In genomic region chr3:5186854-5187151, GRCh38 we compare ENCODE assay signal across 8 cellular contexts. TPM values are rescaled to one million over a fixed set of nuclear protein-coding genes. Genes with fewer than 3 reads are reported as not detected.
DNase-seq lines count a peak whose midpoint lies in the region; ATAC-seq and TF ChIP-seq lines count a peak whose summit lies in the region.

No MANE protein-coding gene starts in this region.

- no peaks in the 10 kb centered on the region for H3K9me3 Mint-ChIP-seq in activated CD4-positive, alpha-beta T cell treated with anti-CD3 and anti-CD28 coated beads, Interleukin-2, amount 10 ng/mL, durations not matched to agents 24 days and 14 days
- H3K9me3 Mint-ChIP-seq in WTC11: no peaks in the 10 kb centered on the region
- H3K9me3 Mint-ChIP-seq in stimulated activated effector memory CD8-positive, alpha-beta T cell treated with anti-CD3 and anti-CD28 coated beads, Interleukin-12 subunit alpha, Interleukin-12 subunit beta, amount 100 ng/mL, for 72 hours: no peaks in the 10 kb centered on the region

- 2% methylated on average over 8 of the region's 8 CpGs for WGBS in right cardiac atrium

- CTCF ChIA-PET in WTC11 (lab: Charles Lee): interaction anchor here (0.6 to 1.3 kb wide), 2 partner anchors 46 to 203 kb away, joined by 3 read pairs; no protein-coding TSS in a partner anchor

- POLR2A ChIA-PET in WTC11 (lab: Charles Lee): interaction anchor here (0.5 kb wide), 1 partner anchor 111 kb away, joined by 4 read pairs; no protein-coding TSS in a partner anchor

- H3K4me1 ChIP-seq in right cardiac atrium (ENCODE audit: control insufficient read depth, insufficient read depth, low read length): peaks cover 5% of the 10 kb centered on the region

- H3K27me3 ChIP-seq in right cardiac atrium (ENCODE audit: control insufficient read depth, insufficient read depth): no peaks in the 10 kb centered on the region

- no peaks in the 10 kb centered on the region for H3K27me3 Mint-ChIP-seq in activated CD4-positive, alpha-beta T cell treated with anti-CD3 and anti-CD28 coated beads, Interleukin-2, amount 10 ng/mL, durations not matched to agents 24 days and 14 days
- no peaks in the 10 kb centered on the region; the same call in 1 of the 2 replicates for H3K27me3 Mint-ChIP-seq in WTC11 (ENCODE audit: low read depth)

- H3K27ac ChIP-seq in right cardiac atrium (ENCODE audit: low read length): peak overlapping the region; percentile 85

- H3K4me3 ChIP-seq in right cardiac atrium (ENCODE audit: low read length): peak overlapping the region; percentile 53

- intact Hi-C loops in activated CD4-positive, alpha-beta T cell treated with anti-CD3 and anti-CD28 coated beads, Interleukin-2, amount 10 ng/mL, durations not matched to agents 24 days and 14 days (cut with micrococcal nuclease): loop anchor here (1.0 to 5.0 kb wide), 2 partner anchors 65 to 885 kb away; partner anchors contain the start of genes ARL8B and SETMAR
- intact Hi-C loops in right cardiac atrium (cut with DNase I): loop anchor here in 3 of 4 donors (5.0 to 10.0 kb wide), 4 partner anchors 52 to 462 kb away; partner anchors contain the start of gene ARL8B (in 2 of the 3)
- intact Hi-C loops in posterior vena cava (cut with DNase I): loop anchor here in 1 of 2 donors (5.0 kb wide), 1 partner anchor 65 kb away; the partner anchor contains the start of gene ARL8B

- peak overlapping the region; percentile 99 for H3K4me3 Mint-ChIP-seq in activated CD4-positive, alpha-beta T cell treated with anti-CD3 and anti-CD28 coated beads, Interleukin-2, amount 10 ng/mL, durations not matched to agents 24 days and 14 days
- peak overlapping the region; percentile 89 for H3K4me3 Mint-ChIP-seq in WTC11
- H3K4me3 Mint-ChIP-seq in stimulated activated effector memory CD8-positive, alpha-beta T cell treated with anti-CD3 and anti-CD28 coated beads, Interleukin-12 subunit alpha, Interleukin-12 subunit beta, amount 100 ng/mL, for 72 hours: peak overlapping the region; percentile 98

- TF ChIP-seq CTCF in WTC11 (IDR thresholded peaks at IDR 0.05): no peak

- no peak for ATAC-seq in WTC11
- ATAC-seq in right cardiac atrium: no peak
- ATAC-seq in stimulated activated effector memory CD8-positive, alpha-beta T cell treated with anti-CD3 and anti-CD28 coated beads, Interleukin-12 subunit alpha, Interleukin-12 subunit beta, amount 100 ng/mL, for 72 hours: no peak
- no peak for ATAC-seq in HG02970 (IDR thresholded peaks at IDR 0.05; ENCODE audit: low FRiP score, unreplicated experiment)

- H3K4me1 Mint-ChIP-seq in activated CD4-positive, alpha-beta T cell treated with anti-CD3 and anti-CD28 coated beads, Interleukin-2, amount 10 ng/mL, durations not matched to agents 24 days and 14 days: peaks cover 23% of the 10 kb centered on the region
- peaks cover 31% of the 10 kb centered on the region for H3K4me1 Mint-ChIP-seq in WTC11
- H3K4me1 Mint-ChIP-seq in stimulated activated effector memory CD8-positive, alpha-beta T cell treated with anti-CD3 and anti-CD28 coated beads, Interleukin-12 subunit alpha, Interleukin-12 subunit beta, amount 100 ng/mL, for 72 hours: peaks cover 28% of the 10 kb centered on the region

- H3K27ac Mint-ChIP-seq in activated CD4-positive, alpha-beta T cell treated with anti-CD3 and anti-CD28 coated beads, Interleukin-2, amount 10 ng/mL, durations not matched to agents 24 days and 14 days: peak overlapping the region; percentile 97
- no peak overlapping the region for H3K27ac Mint-ChIP-seq in WTC11
- H3K27ac Mint-ChIP-seq in stimulated activated effector memory CD8-positive, alpha-beta T cell treated with anti-CD3 and anti-CD28 coated beads, Interleukin-12 subunit alpha, Interleukin-12 subunit beta, amount 100 ng/mL, for 72 hours: peak overlapping the region; percentile 97

- H3K36me3 Mint-ChIP-seq in activated CD4-positive, alpha-beta T cell treated with anti-CD3 and anti-CD28 coated beads, Interleukin-2, amount 10 ng/mL, durations not matched to agents 24 days and 14 days (ENCODE audit: low read depth): peaks cover 33% of the 10 kb centered on the region
- H3K36me3 Mint-ChIP-seq in WTC11: peaks cover 4% of the 10 kb centered on the region
- peaks cover 70% of the 10 kb centered on the region for H3K36me3 Mint-ChIP-seq in stimulated activated effector memory CD8-positive, alpha-beta T cell treated with anti-CD3 and anti-CD28 coated beads, Interleukin-12 subunit alpha, Interleukin-12 subunit beta, amount 100 ng/mL, for 72 hours

- H3K9me3 ChIP-seq in right cardiac atrium (ENCODE audit: control insufficient read depth, low read length): no peaks in the 10 kb centered on the region

- DNase-seq in activated CD4-positive, alpha-beta T cell treated with anti-CD3 and anti-CD28 coated beads, Interleukin-2, amount 10 ng/mL, durations not matched to agents 24 days and 14 days: peak; percentile 66
- DNase-seq in activated CD4-positive, alpha-beta T cell treated with anti-CD3 and anti-CD28 coated beads for 48 hours: no peak
- DNase-seq in WTC11 (ENCODE audit: low spot score) (no peak), right cardiac atrium (no peak), posterior vena cava (ENCODE audit: low spot score) (no peak), anterior cingulate cortex (lab: John Stamatoyannopoulos, UW) (no peak)
- DNase-seq in stimulated activated effector memory CD8-positive, alpha-beta T cell treated with anti-CD3 and anti-CD28 coated beads, Interleukin-12 subunit alpha, Interleukin-12 subunit beta, amount 100 ng/mL, for 72 hours (ENCODE audit: low spot score in 2 of 2): no peak

TF ChIP-seq in WTC11, 78 proteins besides CTCF, POLR2A, EP300 and RAD21 (continues in another document):
- TF ChIP-seq GRHL2 (CRISPR knock-in tag; IDR thresholded peaks at IDR 0.05; ENCODE audit: insufficient replicate concordance, severe bottlenecking) (no peak), ZNF317 (CRISPR knock-in tag; IDR thresholded peaks at IDR 0.05; ENCODE audit: borderline replicate concordance, low read depth) (no peak), ZNF512 (CRISPR knock-in tag; IDR thresholded peaks at IDR 0.05; ENCODE audit: borderline replicate concordance) (no peak), NR2C2 (CRISPR knock-in tag; IDR thresholded peaks at IDR 0.05) (no peak), FOXJ3 (CRISPR knock-in tag; IDR thresholded peaks at IDR 0.05; ENCODE audit: borderline replicate concordance) (no peak)
- TF ChIP-seq, protein P1, sequence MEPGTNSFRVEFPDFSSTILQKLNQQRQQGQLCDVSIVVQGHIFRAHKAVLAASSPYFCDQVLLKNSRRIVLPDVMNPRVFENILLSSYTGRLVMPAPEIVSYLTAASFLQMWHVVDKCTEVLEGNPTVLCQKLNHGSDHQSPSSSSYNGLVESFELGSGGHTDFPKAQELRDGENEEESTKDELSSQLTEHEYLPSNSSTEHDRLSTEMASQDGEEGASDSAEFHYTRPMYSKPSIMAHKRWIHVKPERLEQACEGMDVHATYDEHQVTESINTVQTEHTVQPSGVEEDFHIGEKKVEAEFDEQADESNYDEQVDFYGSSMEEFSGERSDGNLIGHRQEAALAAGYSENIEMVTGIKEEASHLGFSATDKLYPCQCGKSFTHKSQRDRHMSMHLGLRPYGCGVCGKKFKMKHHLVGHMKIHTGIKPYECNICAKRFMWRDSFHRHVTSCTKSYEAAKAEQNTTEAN (CRISPR knock-in tag; IDR thresholded peaks at IDR 0.05): no peak
- TF ChIP-seq, protein P2, sequence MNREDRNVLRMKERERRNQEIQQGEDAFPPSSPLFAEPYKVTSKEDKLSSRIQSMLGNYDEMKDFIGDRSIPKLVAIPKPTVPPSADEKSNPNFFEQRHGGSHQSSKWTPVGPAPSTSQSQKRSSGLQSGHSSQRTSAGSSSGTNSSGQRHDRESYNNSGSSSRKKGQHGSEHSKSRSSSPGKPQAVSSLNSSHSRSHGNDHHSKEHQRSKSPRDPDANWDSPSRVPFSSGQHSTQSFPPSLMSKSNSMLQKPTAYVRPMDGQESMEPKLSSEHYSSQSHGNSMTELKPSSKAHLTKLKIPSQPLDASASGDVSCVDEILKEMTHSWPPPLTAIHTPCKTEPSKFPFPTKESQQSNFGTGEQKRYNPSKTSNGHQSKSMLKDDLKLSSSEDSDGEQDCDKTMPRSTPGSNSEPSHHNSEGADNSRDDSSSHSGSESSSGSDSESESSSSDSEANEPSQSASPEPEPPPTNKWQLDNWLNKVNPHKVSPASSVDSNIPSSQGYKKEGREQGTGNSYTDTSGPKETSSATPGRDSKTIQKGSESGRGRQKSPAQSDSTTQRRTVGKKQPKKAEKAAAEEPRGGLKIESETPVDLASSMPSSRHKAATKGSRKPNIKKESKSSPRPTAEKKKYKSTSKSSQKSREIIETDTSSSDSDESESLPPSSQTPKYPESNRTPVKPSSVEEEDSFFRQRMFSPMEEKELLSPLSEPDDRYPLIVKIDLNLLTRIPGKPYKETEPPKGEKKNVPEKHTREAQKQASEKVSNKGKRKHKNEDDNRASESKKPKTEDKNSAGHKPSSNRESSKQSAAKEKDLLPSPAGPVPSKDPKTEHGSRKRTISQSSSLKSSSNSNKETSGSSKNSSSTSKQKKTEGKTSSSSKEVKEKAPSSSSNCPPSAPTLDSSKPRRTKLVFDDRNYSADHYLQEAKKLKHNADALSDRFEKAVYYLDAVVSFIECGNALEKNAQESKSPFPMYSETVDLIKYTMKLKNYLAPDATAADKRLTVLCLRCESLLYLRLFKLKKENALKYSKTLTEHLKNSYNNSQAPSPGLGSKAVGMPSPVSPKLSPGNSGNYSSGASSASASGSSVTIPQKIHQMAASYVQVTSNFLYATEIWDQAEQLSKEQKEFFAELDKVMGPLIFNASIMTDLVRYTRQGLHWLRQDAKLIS (CRISPR knock-in tag; IDR thresholded peaks at IDR 0.05; ENCODE audit: borderline replicate concordance): no peak

RNA-seq across cellular contexts. Expression of gene EDEM1, which starts 0.7 kb away (rescaled TPM):
- total RNA-seq in activated CD4-positive, alpha-beta T cell treated with anti-CD3 and anti-CD28 coated beads, Interleukin-2, amount 10 ng/mL, durations not matched to agents 24 days and 14 days: 167 and 168 TPM in 2 replicates
- total RNA-seq in WTC11 (2021): 18.0 to 22.4 TPM (median 18.0 TPM) in 3 replicates
- 10 to 100 TPM in 3 of 4 donors, 1 to 10 TPM in 1; 8.0 to 16.6 (median 10.4) TPM for total RNA-seq in right cardiac atrium
- polyA plus RNA-seq in right cardiac atrium: 3.6 TPM
- 10 to 100 TPM; 25.0 to 28.1 TPM for total RNA-seq in posterior vena cava
